ENCODE assay signal across 9 cellular contexts in the genomic region with DNA sequence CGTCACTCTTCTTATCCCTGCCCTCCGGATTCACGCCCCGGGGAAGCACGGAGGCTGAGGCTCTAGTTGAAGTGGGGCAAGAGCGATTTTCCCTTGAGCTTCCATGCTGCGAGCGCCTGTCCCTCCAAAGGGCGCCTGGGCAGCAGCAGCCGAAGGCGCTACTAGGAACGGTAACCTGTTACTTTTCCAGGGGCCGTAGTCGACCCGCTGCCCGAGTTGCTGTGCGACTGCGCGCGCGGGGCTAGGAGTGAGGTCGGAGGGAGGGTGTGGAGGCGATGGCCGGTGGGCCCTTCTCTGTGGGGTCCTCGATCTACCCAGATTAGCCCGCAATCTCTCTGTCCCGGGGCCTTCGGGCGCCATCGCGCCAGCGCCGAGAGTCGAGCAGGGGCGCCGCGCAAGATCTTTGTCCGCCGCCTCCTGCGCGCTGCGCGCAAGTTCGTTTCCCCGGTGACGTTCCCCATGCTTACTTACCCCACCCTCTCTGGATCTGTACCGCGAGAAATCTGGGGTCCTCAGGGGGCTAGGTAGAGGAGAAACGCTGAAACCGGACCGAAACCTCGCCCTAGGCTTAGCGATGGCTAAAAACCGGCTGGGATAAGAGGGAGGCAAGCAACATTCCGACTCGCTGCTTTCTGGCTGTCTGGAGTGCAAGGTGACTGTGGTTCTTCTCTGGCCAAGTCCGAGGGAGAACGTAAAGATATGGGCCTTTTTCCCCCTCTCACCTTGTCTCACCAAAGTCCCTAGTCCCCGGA. TPM values are rescaled to one million over a fixed set of nuclear protein-coding genes. Genes with fewer than 3 reads are reported as not detected.
A peak's percentile ranks its signal among the peaks of the same experiment; 100 is the strongest.
DNase-seq lines count a peak whose midpoint lies in the region; ATAC-seq and TF ChIP-seq lines count a peak whose summit lies in the region.
"Had no signal": no experiment of that assay in that cellular context is flagged by ENCODE, and none has a peak within 500 bp of the region (broad histone marks: within the 10 kb centered on the region; RNA-seq: fewer than 3 reads in every experiment).

No MANE protein-coding gene starts in this region.

- H4K20me1 ChIP-seq in PC-9 (ENCODE audit: insufficient read depth): no peaks in the 10 kb centered on the region

- POLR2A ChIA-PET in PC-9 (lab: Charles Lee; ENCODE audit: unreplicated experiment): interaction anchor here (0.6 to 0.7 kb wide), 2 partner anchors 18 to 68 kb away, joined by 3 read pairs; no protein-coding TSS in a partner anchor

- no peaks in the 10 kb centered on the region for H3K9me3 ChIP-seq in PC-9 (ENCODE audit: insufficient read depth, low read depth)
- H3K9me3 ChIP-seq in muscle layer of duodenum (ENCODE audit: control insufficient read depth in 1 of 2, low read length in 2 of 2): peaks cover 0 to 9% of the 10 kb centered on the region in 2 donors

- peak overlapping the region; percentile 86 for H3K4me2 ChIP-seq in PC-9

- ATAC-seq in HG03342 (IDR thresholded peaks at IDR 0.05; ENCODE audit: unreplicated experiment) (no peak), HG02840 (IDR thresholded peaks at IDR 0.05; ENCODE audit: low FRiP score, unreplicated experiment) (no peak)

- H2AFZ ChIP-seq in PC-9: peak overlapping the region; percentile 76

- peak; percentile 23 for DNase-seq in stimulated activated CD4-positive, alpha-beta T cell treated with anti-CD3 and anti-CD28 coated beads, Interleukin-1b, Interleukin-23, amount 100 ng/mL, for 48 hours
- no peak for DNase-seq in stimulated activated CD4-positive, alpha-beta T cell treated with anti-CD3 and anti-CD28 coated beads, Interleukin-4, amount 100 ng/mL, for 24 hours
- DNase-seq in PC-9 (peak in 1 of 2 experiments; percentile 25), coronary artery (ENCODE audit: low spot score) (no peak), putamen (ENCODE audit: low spot score) (no peak)

- TF ChIP-seq CTCF in PC-9 (conservative IDR thresholded peaks at IDR 0.05): no peak
- no peak for TF ChIP-seq CTCF in coronary artery (IDR thresholded peaks at IDR 0.05)

- H3K4me3 ChIP-seq in PC-9: peak overlapping the region; percentile 65
- peak overlapping the region; percentile 68 for H3K4me3 ChIP-seq in coronary artery
- peak overlapping the region; percentile 64 to 68 for H3K4me3 ChIP-seq in muscle layer of duodenum (ENCODE audit: low read depth in 1 of 2, low read length in 2 of 2)

- H3K27ac ChIP-seq in PC-9 (no peak overlapping the region), coronary artery (peak overlapping the region; percentile 10 to 58), muscle layer of duodenum (ENCODE audit: low read length) (no peak overlapping the region)

- H3K4me1 ChIP-seq in PC-9 (replicated peaks; ENCODE audit: insufficient read depth) (no peaks in the 10 kb centered on the region), muscle layer of duodenum (ENCODE audit: control insufficient read depth in 1 of 2, insufficient read depth in 2 of 2, low read length in 2 of 2) (peaks cover 14 to 77% of the 10 kb centered on the region in 2 donors)

- CTCF ChIA-PET in PC-9 (lab: Charles Lee): interaction anchor here (0.5 to 0.7 kb wide), 5 partner anchors 55 to 1336 kb away, joined by 4 to 11 read pairs (median 4); no protein-coding TSS in a partner anchor

- H3K36me3 ChIP-seq in PC-9 (ENCODE audit: low read depth) (no peaks in the 10 kb centered on the region), muscle layer of duodenum (ENCODE audit: control insufficient read depth in 1 of 2, insufficient read depth in 2 of 2, low read length in 2 of 2) (no peaks in the 10 kb centered on the region)

- BruUV-seq in PC-9 (replicated peaks; lab: Mats Ljungman, UMichigan): TSS peak; percentile 53

- no peaks in the 10 kb centered on the region for H3F3A ChIP-seq in PC-9 (ENCODE audit: insufficient read depth, low read depth)

- H3K9me2 ChIP-seq in PC-9 (ENCODE audit: insufficient read depth): no peaks in the 10 kb centered on the region

- no peaks in the 10 kb centered on the region for H3K27me3 ChIP-seq in PC-9 (ENCODE audit: insufficient read depth, low read depth)
- H3K27me3 ChIP-seq in muscle layer of duodenum (ENCODE audit: low read depth, low read length): peaks cover 86% of the 10 kb centered on the region

- H3K79me2 ChIP-seq in PC-9 (ENCODE audit: low read depth): no peaks in the 10 kb centered on the region

- intact Hi-C loops in PC-9 (cut with micrococcal nuclease; ENCODE audit: unreplicated experiment): loop anchor here (2.0 to 10.0 kb wide), 2 partner anchors 111 to 233 kb away; partner anchors contain the start of gene GORASP2

RNA-seq across cellular contexts. Expression of gene GAD1, which starts 0.7 kb away (rescaled TPM):
- total RNA-seq in PC-9 (2021): 3.5 and 4.3 TPM in 2 replicates

RNA-seq across cellular contexts. Expression of gene ERICH2, which starts 47.2 kb away (rescaled TPM):
- 1.7 and 2.0 TPM in 2 replicates for total RNA-seq in PC-9 (2021)
- total RNA-seq: glomerular endothelial cell had no signal

Comparison
In these comparisons a context has a peak if more than half of its experiments do, and no peak if none do; other contexts are left out.
1. H3K27ac ChIP-seq: peak in coronary artery (2 of 2); none in PC-9 (single experiment) and muscle layer of duodenum (single experiment).
2. Peak in every context shown above with its lines, with median percentiles within 50 percentile points of each other: H3K4me3 ChIP-seq.